8 cellular contexts compared by ENCODE assay signal in genomic region chr14:54440870-54441868, GRCh38. TPM values are rescaled to one million over a fixed set of nuclear protein-coding genes. Genes with fewer than 3 reads are reported as not detected.
A peak's percentile ranks its signal among the peaks of the same experiment; 100 is the strongest.
DNase-seq lines count a peak whose midpoint lies in the region; ATAC-seq, FAIRE-seq and TF ChIP-seq lines count a peak whose summit lies in the region.

Gene CNIH1, minus strand, starts transcription at chr14:54441374. Its CDS starts 47 bp downstream, at chr14:54441327.

- H3K27me3 Mint-ChIP-seq in nephron progenitor cell (ENCODE audit: low read depth, poor library complexity), result peaks cover 7% of the 10 kb centered on the region

- peaks cover 17% of the 10 kb centered on the region for H3K9me3 Mint-ChIP-seq in nephron progenitor cell

- H3K27me3 ChIP-seq in RWPE2 (ENCODE audit: insufficient read depth, poor library complexity, severe bottlenecking) (no peaks in the 10 kb centered on the region), stomach (peaks cover 0 to 3% (median 0%) of the 10 kb centered on the region in 3 donors)

- intact Hi-C loops in stomach (cut with DNase I; ENCODE audit: low total_unique reads), result no loop called here

- H3K9me3 ChIP-seq in RWPE2 (ENCODE audit: severe bottlenecking) (no peaks in the 10 kb centered on the region), stomach (no peaks in the 10 kb centered on the region)

- H3K36me3 ChIP-seq in RWPE2 (ENCODE audit: low read depth) (peaks cover 27% of the 10 kb centered on the region), stomach (no peaks in the 10 kb centered on the region)

- H3K27ac ChIP-seq in RWPE2 (ENCODE audit: poor library complexity, severe bottlenecking) (peak within 1 kb of the TSS; percentile 85), stomach (peak within 1 kb of the TSS; percentile 87 to 99 (median 96))

- peaks cover 43% of the 10 kb centered on the region for H3K4me1 ChIP-seq in RWPE2 (ENCODE audit: insufficient read depth, poor library complexity, severe bottlenecking)
- peaks cover 14 to 53% (median 39%) of the 10 kb centered on the region in 4 donors for H3K4me1 ChIP-seq in stomach

- ATAC-seq in RWPE2 (ENCODE audit: low read depth), result peak; percentile 93

- H3K27ac Mint-ChIP-seq in nephron progenitor cell, result peak within 1 kb of the TSS; percentile 95

- peak within 1 kb of the TSS; percentile 95 for H3K4me3 Mint-ChIP-seq in nephron progenitor cell

- peak; percentile 75 for FAIRE-seq in H54 (lab: Jason Lieb, UNC)

- H3K36me3 Mint-ChIP-seq in nephron progenitor cell (ENCODE audit: low read depth), result peaks cover 30% of the 10 kb centered on the region

- H3K4me1 Mint-ChIP-seq in nephron progenitor cell, result peaks cover 70% of the 10 kb centered on the region

- peak; percentile 93 for DNase-seq in ELR (ENCODE audit: low read depth)
- DNase-seq in H54 (ENCODE audit: insufficient read length, low spot score), result peak; percentile 86
- DNase-seq in LoVo (ENCODE audit: low spot score), result peak; percentile 95
- DNase-seq in RWPE2 (ENCODE audit: low spot score), result peak; percentile 93
- DNase-seq in activated T-helper 9 cell treated with anti-CD3 and anti-CD28 coated beads, Interleukin-2, amount 50 U/mL, for 16 hours (ENCODE audit: low read depth), result peak; percentile 88
- DNase-seq in fibroblast of the aortic adventitia (ENCODE audit: low read depth), result peak; percentile 90
- peak; percentile 95 for DNase-seq in nephron progenitor cell
- DNase-seq in stomach, result peak; percentile 93

- 0% methylated on average over 54 to 100 of the region's 100 CpGs for WGBS in stomach, 5 donors

- TF ChIP-seq POLR2A in H54 (IDR thresholded peaks at IDR 0.05; ENCODE audit: low read depth, low read length), result peak; percentile 85
- no peak for TF ChIP-seq POLR2A in stomach (IDR thresholded peaks at IDR 0.05)

- H3K4me3 ChIP-seq in RWPE2 (ENCODE audit: severe bottlenecking), result peak within 1 kb of the TSS; percentile 80
- peak within 1 kb of the TSS; percentile 84 for H3K4me3 ChIP-seq in fibroblast of the aortic adventitia (ENCODE audit: low read depth, low read length)
- peak within 1 kb of the TSS; percentile 63 to 85 (median 74) for H3K4me3 ChIP-seq in stomach

- TF ChIP-seq EP300 in stomach (IDR thresholded peaks at IDR 0.05), result no peak

- TF ChIP-seq CTCF in RWPE2 (IDR thresholded peaks at IDR 0.05; ENCODE audit: poor library complexity, severe bottlenecking), result peak; percentile 99
- TF ChIP-seq CTCF in fibroblast of the aortic adventitia (IDR thresholded peaks at IDR 0.05; ENCODE audit: insufficient read depth, low read length), result peak; percentile 80
- TF ChIP-seq CTCF in nephron progenitor cell (IDR thresholded peaks at IDR 0.05), result peak; percentile 93
- peak in 5 of 7 experiments; percentile 86 to 94 (median 93) for TF ChIP-seq CTCF in stomach (IDR thresholded peaks at IDR 0.05)

RNA-seq across cellular contexts. Expression of gene CNIH1, which starts in this region (rescaled TPM):
- total RNA-seq in fibroblast of the aortic adventitia (ENCODE audit: low replicate concordance), result 27.5 and 326 TPM in 2 replicates
- 10 to 100 TPM in 3 of 5 donors, 1 to 10 TPM in 2; 4.7 to 46.4 (median 19.4) TPM for total RNA-seq in stomach
- 10 to 100 TPM; 63.3 to 78.5 (median 67.3) TPM for polyA plus RNA-seq in stomach

Comparison
In these comparisons a context has a peak if more than half of its experiments do, and no peak if none do; other contexts are left out.
1. Peak in every context shown above with its lines: DNase-seq, ATAC-seq, H3K4me3 ChIP-seq and H3K27ac ChIP-seq.